ENCODE assay signal across 17 cellular contexts in the genomic region with DNA sequence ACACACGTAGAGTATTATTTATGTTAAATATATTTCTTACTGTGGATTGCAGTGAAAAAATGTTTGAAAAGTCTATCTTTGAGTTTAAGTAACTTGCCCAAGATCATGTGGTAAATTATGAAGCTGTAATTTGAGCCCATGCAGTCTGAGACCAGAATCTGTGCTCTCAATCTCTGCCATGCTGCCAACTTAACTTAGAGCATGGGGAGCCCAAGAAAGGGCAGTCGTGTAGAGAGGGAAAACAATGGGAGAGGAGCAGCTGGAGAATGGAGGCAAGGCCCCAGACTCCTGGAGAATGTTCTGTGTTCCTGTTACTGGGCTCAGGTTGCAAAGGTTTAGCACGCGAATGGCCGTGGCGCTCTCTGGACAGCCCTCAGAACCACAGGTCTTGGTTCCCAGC.
DNase-seq lines count a peak whose midpoint lies in the region; TF ChIP-seq lines count a peak whose summit lies in the region.
"Had no signal": no experiment of that assay in that cellular context is flagged by ENCODE, and none has a peak within 500 bp of the region (broad histone marks: within the 10 kb centered on the region; RNA-seq: fewer than 3 reads in every experiment).

No MANE protein-coding gene starts in this region.

- peak overlapping the region; percentile 53 for H3K27ac ChIP-seq in VCaP
- H3K27ac ChIP-seq: SJSA1 had no signal

- no peak overlapping the region for H3K4me3 ChIP-seq in H7 (ENCODE audit: insufficient read depth, low read depth, low read length)
- H3K4me3 ChIP-seq: SJSA1 had no signal

- TF ChIP-seq CTCF in VCaP (conservative IDR thresholded peaks at IDR 0.05), result no peak

- H3K36me3 ChIP-seq in H7 (replicated peaks; ENCODE audit: control insufficient read depth, insufficient read depth, low read length), result no peaks in the 10 kb centered on the region
- H3K36me3 ChIP-seq: SJSA1 had no signal

- no peaks in the 10 kb centered on the region for H3K27me3 ChIP-seq in H7 (ENCODE audit: control insufficient read depth, insufficient read depth, low read length)
- H3K27me3 ChIP-seq: SJSA1 had no signal

- peak; percentile 69 for DNase-seq in NCI-H2171 treated with DMSO at 0.1 percent for 48 hours (lab: John Stamatoyannopoulos, UW)
- DNase-seq in NCI-H2171 (lab: John Stamatoyannopoulos, UW), result no peak
- peak; percentile 59 for DNase-seq in myocyte (ENCODE audit: low read depth)
- DNase-seq in H7, result no peak
- no peak for DNase-seq in COR-L47 (lab: John Stamatoyannopoulos, UW)
- no peak for DNase-seq in NCI-H1092 (lab: John Stamatoyannopoulos, UW)
- DNase-seq: DMS153, GOT3, KG1, NCI-H1105, NCI-H146, NCI-H2029, NCI-H446, NCI-H526, OCI-M1 had no signal

Comparison
In these comparisons a context has a peak if more than half of its experiments do, and no peak if none do; other contexts are left out.
1. DNase-seq: peak in NCI-H2171 treated with DMSO at 0.1 percent for 48 hours (single experiment) and myocyte (single experiment); none in NCI-H2171 (single experiment), H7 (single experiment), COR-L47 (single experiment) and NCI-H1092 (single experiment).